26 cellular contexts compared by ENCODE assay signal in the genomic region with DNA sequence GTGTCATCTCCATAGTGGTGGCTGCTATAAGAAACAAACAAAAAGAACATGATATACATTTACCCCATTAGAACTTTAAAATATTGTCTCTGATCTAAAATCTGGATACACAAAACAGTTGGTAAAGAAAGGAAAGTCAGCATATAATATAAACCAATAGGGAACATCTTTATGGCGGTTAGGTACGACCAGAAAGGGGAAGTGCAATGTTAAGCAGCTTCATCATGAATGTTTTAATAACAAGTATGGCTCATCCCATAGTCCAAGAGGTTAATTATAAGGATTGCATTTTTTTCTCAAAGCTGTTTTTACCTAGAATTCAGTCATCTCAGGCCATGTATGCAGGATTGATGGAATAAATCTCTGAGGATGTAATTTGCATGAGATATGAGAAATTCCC.
"Had no signal": no experiment of that assay in that cellular context is flagged by ENCODE, and none has a peak within 500 bp of the region (broad histone marks: within the 10 kb centered on the region; RNA-seq: fewer than 3 reads in every experiment).

No MANE protein-coding gene starts in this region.

- H3K36me3 ChIP-seq: brain microvascular endothelial cell had no signal

- H3K4me3 ChIP-seq: PC-9 had no signal

- DNase-seq: activated CD4-positive, alpha-beta T cell treated with anti-CD3 and anti-CD28 coated beads, Interleukin-2, amount 10 ng/mL, durations not matched to agents 24 days and 14 days; activated CD4-positive, alpha-beta T cell treated with anti-CD3 and anti-CD28 coated beads, Interleukin-2, amount 50 U/mL, for 4 hours; activated CD8-positive, alpha-beta T cell treated with anti-CD3 and anti-CD28 coated beads for 36 hours; activated effector memory CD4-positive, alpha-beta T cell treated with anti-CD3 and anti-CD28 coated beads, Interleukin-2, amount 50 U/mL, for 16 hours; activated naive CD4-positive, alpha-beta T cell; activated naive CD4-positive, alpha-beta T cell treated with anti-CD3 and anti-CD28 coated beads, Interleukin-2, amount 50 U/mL, for 16 hours; activated naive CD8-positive, alpha-beta T cell treated with anti-CD3 and anti-CD28 coated beads for 36 hours; activated T-cell treated with anti-CD3 and anti-CD28 coated beads, Interleukin-2, amount 50 U/mL, for 1 hour; activated T-cell treated with anti-CD3 and anti-CD28 coated beads, Interleukin-2, amount 50 U/mL, for 72 hours; amniotic stem cell; aorta; brain microvascular endothelial cell; central memory CD4-positive, alpha-beta T cell; NCI-H1105; NCI-H1417 treated with DMSO at 0.1 percent for 48 hours; NCI-H2029; NCI-H524 treated with DMSO at 0.1 percent for 48 hours; PC-9; SIG-M5 had no signal

- H3K27me3 ChIP-seq: brain microvascular endothelial cell had no signal

- ATAC-seq: activated CD8-positive, alpha-beta T cell treated with anti-CD3 and anti-CD28 coated beads for 36 hours; activated T-cell treated with anti-CD3 and anti-CD28 coated beads, Interleukin-2, amount 50 U/mL, for 72 hours; activated T-helper 17 cell treated with anti-CD3 and anti-CD28 coated beads, Interleukin-2, amount 50 U/mL, for 72 hours; Right ventricle myocardium inferior; SK-N-SH treated with all-trans-retinoic acid at 6 μM for 48 hours had no signal

- FAIRE-seq: colon, RCC 7860, TTC549 had no signal

- H2AFZ ChIP-seq: PC-9 had no signal

- H3K4me2 ChIP-seq: PC-9 had no signal

- H3K27ac ChIP-seq: brain microvascular endothelial cell, PC-9, RWPE1 had no signal
